ENCODE assay signal across 1 cellular context in the genomic region with DNA sequence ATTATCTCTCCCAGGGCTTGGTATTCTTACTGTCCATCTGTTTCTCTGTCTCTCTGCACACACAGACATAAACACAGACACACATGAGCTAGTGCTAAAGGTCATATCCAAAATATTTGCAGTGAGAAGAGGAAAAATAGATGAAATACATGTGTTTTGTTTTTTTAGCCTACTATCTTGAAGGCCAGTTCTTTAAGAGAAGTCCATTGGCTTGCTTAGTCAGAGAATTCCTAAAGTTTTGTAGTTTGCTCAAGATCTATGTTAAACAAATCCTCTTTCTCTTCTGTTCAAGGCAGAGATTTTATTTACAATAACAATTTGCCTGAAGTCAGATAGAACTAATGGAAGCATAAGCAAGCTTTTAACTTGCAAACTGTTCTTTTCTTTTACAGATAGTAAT.
TF ChIP-seq lines count a peak whose summit lies in the region.

No MANE protein-coding gene starts in this region.

TF ChIP-seq in HepG2, 621 proteins besides CTCF, POLR2A, EP300 and RAD21 (continued from another document and continues in another):
- TF ChIP-seq, protein P1, sequence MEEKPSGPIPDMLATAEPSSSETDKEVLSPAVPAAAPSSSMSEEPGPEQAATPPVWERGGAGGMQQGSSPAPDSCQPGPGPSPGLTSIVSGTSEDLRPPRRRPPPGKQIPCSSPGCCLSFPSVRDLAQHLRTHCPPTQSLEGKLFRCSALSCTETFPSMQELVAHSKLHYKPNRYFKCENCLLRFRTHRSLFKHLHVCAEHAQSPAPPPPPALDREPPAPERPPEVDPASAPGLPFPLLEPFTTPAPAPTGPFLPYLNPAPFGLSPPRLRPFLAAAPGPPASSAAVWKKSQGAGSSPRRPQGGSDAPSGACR (CRISPR knock-in tag; IDR thresholded peaks at IDR 0.05): no peak
- TF ChIP-seq KLF13 (CRISPR knock-in tag; IDR thresholded peaks at IDR 0.05) (no peak), BHLHE40 (IDR thresholded peaks at IDR 0.05; ENCODE audit: low read length) (no peak), ZUFSP (CRISPR knock-in tag; IDR thresholded peaks at IDR 0.05; ENCODE audit: borderline replicate concordance) (no peak), SPEN (CRISPR knock-in tag; IDR thresholded peaks at IDR 0.05; ENCODE audit: low read depth) (no peak), ZBTB38 (CRISPR knock-in tag; IDR thresholded peaks at IDR 0.05) (no peak), HOMEZ (CRISPR knock-in tag; IDR thresholded peaks at IDR 0.05; ENCODE audit: low read depth) (peak; percentile 66; the same call in 1 of the 2 replicates), KAT2B (IDR thresholded peaks at IDR 0.05; ENCODE audit: borderline replicate concordance, low read depth, low read length) (no peak), PHF5A (CRISPR knock-in tag; IDR thresholded peaks at IDR 0.05; ENCODE audit: low read depth, unreplicated experiment) (peak; percentile 44), ZNF761 (CRISPR knock-in tag; conservative IDR thresholded peaks at IDR 0.05) (no peak), SOX5 (CRISPR knock-in tag; IDR thresholded peaks at IDR 0.05; ENCODE audit: borderline replicate concordance) (peak; percentile 84; the same call in 1 of the 2 replicates), ZC3H13 (CRISPR knock-in tag; IDR thresholded peaks at IDR 0.05) (no peak), ZNF180 (CRISPR knock-in tag; IDR thresholded peaks at IDR 0.05; ENCODE audit: borderline replicate concordance, low read depth) (no peak), REPIN1 (CRISPR knock-in tag; IDR thresholded peaks at IDR 0.05; ENCODE audit: borderline replicate concordance, low read depth) (peak; percentile 54; the same call in 1 of the 2 replicates), TEAD3 (CRISPR knock-in tag; optimal IDR thresholded peaks at IDR 0.05; ENCODE audit: borderline replicate concordance) (peak; percentile 81), CREBL2 (CRISPR knock-in tag; IDR thresholded peaks at IDR 0.05; ENCODE audit: borderline replicate concordance) (no peak), ZNF577 (CRISPR knock-in tag; IDR thresholded peaks at IDR 0.05; ENCODE audit: borderline replicate concordance, low read depth) (no peak), KLF15 (CRISPR knock-in tag; IDR thresholded peaks at IDR 0.05; ENCODE audit: borderline replicate concordance) (no peak), FOXA3 (CRISPR knock-in tag; IDR thresholded peaks at IDR 0.05) (peak; percentile 81), MBD4 (IDR thresholded peaks at IDR 0.05; ENCODE audit: borderline replicate concordance, low read length) (0 out of 2 replicates have a peak, but pooled peaks have one; percentile 46), BCL6 (CRISPR knock-in tag; IDR thresholded peaks at IDR 0.05) (peak; percentile 97), ZNF704 (CRISPR knock-in tag; IDR thresholded peaks at IDR 0.05; ENCODE audit: borderline replicate concordance) (no peak), ZNF746 (CRISPR knock-in tag; IDR thresholded peaks at IDR 0.05) (no peak), GATAD2A (CRISPR knock-in tag; IDR thresholded peaks at IDR 0.05) (peak; percentile 89), ZZZ3 (CRISPR knock-in tag; IDR thresholded peaks at IDR 0.05; ENCODE audit: borderline replicate concordance) (no peak), KLF11 (CRISPR knock-in tag; IDR thresholded peaks at IDR 0.05) (0 out of 2 replicates have a peak, but pooled peaks have one; percentile 24), ZNF326 (CRISPR knock-in tag; IDR thresholded peaks at IDR 0.05; ENCODE audit: borderline replicate concordance) (no peak), ZNF609 (CRISPR knock-in tag; IDR thresholded peaks at IDR 0.05; ENCODE audit: borderline replicate concordance) (peak; percentile 85; the same call in 1 of the 2 replicates), SOX13 (IDR thresholded peaks at IDR 0.05) (no peak), SOX13 (CRISPR knock-in tag; conservative IDR thresholded peaks at IDR 0.05 in 1 of 2, IDR thresholded peaks at IDR 0.05 in 1 of 2) (peak in 1 of 2 experiments; percentile 92; a peak in 2 of 4 replicates), ZNF781 (CRISPR knock-in tag; IDR thresholded peaks at IDR 0.05; ENCODE audit: borderline replicate concordance, not compliant biosample characterization) (no peak), TCF7 (IDR thresholded peaks at IDR 0.05; ENCODE audit: low read depth) (peak; percentile 68), ATF2 (CRISPR knock-in tag; IDR thresholded peaks at IDR 0.05) (peak; percentile 68), ZNF678 (CRISPR knock-in tag; IDR thresholded peaks at IDR 0.05) (no peak), GTF3A (CRISPR knock-in tag; conservative IDR thresholded peaks at IDR 0.05) (no peak), MEF2D (CRISPR knock-in tag; IDR thresholded peaks at IDR 0.05) (no peak), KLF6 (CRISPR knock-in tag; IDR thresholded peaks at IDR 0.05) (no peak), ZNF777 (CRISPR knock-in tag; IDR thresholded peaks at IDR 0.05) (no peak)
- TF ChIP-seq, protein P2, sequence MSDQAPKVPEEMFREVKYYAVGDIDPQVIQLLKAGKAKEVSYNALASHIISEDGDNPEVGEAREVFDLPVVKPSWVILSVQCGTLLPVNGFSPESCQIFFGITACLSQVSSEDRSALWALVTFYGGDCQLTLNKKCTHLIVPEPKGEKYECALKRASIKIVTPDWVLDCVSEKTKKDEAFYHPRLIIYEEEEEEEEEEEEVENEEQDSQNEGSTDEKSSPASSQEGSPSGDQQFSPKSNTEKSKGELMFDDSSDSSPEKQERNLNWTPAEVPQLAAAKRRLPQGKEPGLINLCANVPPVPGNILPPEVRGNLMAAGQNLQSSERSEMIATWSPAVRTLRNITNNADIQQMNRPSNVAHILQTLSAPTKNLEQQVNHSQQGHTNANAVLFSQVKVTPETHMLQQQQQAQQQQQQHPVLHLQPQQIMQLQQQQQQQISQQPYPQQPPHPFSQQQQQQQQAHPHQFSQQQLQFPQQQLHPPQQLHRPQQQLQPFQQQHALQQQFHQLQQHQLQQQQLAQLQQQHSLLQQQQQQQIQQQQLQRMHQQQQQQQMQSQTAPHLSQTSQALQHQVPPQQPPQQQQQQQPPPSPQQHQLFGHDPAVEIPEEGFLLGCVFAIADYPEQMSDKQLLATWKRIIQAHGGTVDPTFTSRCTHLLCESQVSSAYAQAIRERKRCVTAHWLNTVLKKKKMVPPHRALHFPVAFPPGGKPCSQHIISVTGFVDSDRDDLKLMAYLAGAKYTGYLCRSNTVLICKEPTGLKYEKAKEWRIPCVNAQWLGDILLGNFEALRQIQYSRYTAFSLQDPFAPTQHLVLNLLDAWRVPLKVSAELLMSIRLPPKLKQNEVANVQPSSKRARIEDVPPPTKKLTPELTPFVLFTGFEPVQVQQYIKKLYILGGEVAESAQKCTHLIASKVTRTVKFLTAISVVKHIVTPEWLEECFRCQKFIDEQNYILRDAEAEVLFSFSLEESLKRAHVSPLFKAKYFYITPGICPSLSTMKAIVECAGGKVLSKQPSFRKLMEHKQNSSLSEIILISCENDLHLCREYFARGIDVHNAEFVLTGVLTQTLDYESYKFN (CRISPR knock-in tag; conservative IDR thresholded peaks at IDR 0.05): peak; percentile 88
- TF ChIP-seq, protein P3, sequence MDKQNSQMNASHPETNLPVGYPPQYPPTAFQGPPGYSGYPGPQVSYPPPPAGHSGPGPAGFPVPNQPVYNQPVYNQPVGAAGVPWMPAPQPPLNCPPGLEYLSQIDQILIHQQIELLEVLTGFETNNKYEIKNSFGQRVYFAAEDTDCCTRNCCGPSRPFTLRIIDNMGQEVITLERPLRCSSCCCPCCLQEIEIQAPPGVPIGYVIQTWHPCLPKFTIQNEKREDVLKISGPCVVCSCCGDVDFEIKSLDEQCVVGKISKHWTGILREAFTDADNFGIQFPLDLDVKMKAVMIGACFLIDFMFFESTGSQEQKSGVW (CRISPR knock-in tag; IDR thresholded peaks at IDR 0.05; ENCODE audit: borderline replicate concordance): no peak
- TF ChIP-seq, protein P4, sequence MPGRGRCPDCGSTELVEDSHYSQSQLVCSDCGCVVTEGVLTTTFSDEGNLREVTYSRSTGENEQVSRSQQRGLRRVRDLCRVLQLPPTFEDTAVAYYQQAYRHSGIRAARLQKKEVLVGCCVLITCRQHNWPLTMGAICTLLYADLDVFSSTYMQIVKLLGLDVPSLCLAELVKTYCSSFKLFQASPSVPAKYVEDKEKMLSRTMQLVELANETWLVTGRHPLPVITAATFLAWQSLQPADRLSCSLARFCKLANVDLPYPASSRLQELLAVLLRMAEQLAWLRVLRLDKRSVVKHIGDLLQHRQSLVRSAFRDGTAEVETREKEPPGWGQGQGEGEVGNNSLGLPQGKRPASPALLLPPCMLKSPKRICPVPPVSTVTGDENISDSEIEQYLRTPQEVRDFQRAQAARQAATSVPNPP (CRISPR knock-in tag; IDR thresholded peaks at IDR 0.05): peak; percentile 23; the same call in 1 of the 2 replicates
- TF ChIP-seq, protein P5, sequence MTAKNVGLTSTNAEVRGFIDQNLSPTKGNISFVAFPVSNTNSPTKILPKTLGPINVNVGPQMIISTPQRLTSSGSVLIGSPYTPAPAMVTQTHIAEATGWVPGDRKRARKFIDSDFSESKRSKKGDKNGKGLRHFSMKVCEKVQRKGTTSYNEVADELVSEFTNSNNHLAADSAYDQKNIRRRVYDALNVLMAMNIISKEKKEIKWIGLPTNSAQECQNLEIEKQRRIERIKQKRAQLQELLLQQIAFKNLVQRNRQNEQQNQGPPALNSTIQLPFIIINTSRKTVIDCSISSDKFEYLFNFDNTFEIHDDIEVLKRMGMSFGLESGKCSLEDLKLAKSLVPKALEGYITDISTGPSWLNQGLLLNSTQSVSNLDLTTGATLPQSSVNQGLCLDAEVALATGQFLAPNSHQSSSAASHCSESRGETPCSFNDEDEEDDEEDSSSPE (CRISPR knock-in tag; IDR thresholded peaks at IDR 0.05): no peak
